10 cellular contexts compared by ENCODE assay signal in genomic region chr2:226796012-226796839, GRCh38. TPM values are rescaled to one million over a fixed set of nuclear protein-coding genes. Genes with fewer than 3 reads are reported as not detected.
DNase-seq lines count a peak whose midpoint lies in the region; TF ChIP-seq lines count a peak whose summit lies in the region.
"Had no signal": no experiment of that assay in that cellular context is flagged by ENCODE, and none has a peak within 500 bp of the region (broad histone marks: within the 10 kb centered on the region; RNA-seq: fewer than 3 reads in every experiment).

No MANE protein-coding gene starts in this region.

- CTCF ChIA-PET in A673 (lab: Charles Lee): interaction anchor here (1.0 kb wide), 1 partner anchor 581 kb away, joined by 3 read pairs; no protein-coding TSS in a partner anchor

- intact Hi-C loops in A673 (cut with micrococcal nuclease; ENCODE audit: unreplicated experiment): loop anchor here (2.0 to 5.0 kb wide), 5 partner anchors 364 to 1001 kb away; no protein-coding TSS in a partner anchor

- POLR2A ChIA-PET in A673 (lab: Charles Lee; ENCODE audit: low non-redundant PET): interaction anchor here (0.6 kb wide), 2 partner anchors 104 to 613 kb away, joined by 3 to 4 read pairs; no protein-coding TSS in a partner anchor

- peaks cover 28% of the 10 kb centered on the region for H3K36me3 ChIP-seq in A673 (ENCODE audit: insufficient read depth, low read length, poor library complexity, severe bottlenecking)
- peaks cover 30% of the 10 kb centered on the region for H3K36me3 ChIP-seq in HUES6 (ENCODE audit: control insufficient read depth, insufficient read depth, low read length)

- no peak overlapping the region for H3K9ac ChIP-seq in HUES6 (ENCODE audit: low read length)

- H3K36me3 Mint-ChIP-seq in nephron (ENCODE audit: low read depth): peaks cover 23% of the 10 kb centered on the region

- peak overlapping the region in 2 of 3 experiments; percentile 45 to 64 for H3K27ac Mint-ChIP-seq in nephron

- H3K9me3 ChIP-seq in A673 (ENCODE audit: low read depth, low read length, poor library complexity, severe bottlenecking) (no peaks in the 10 kb centered on the region), HUES6 (ENCODE audit: control insufficient read depth, insufficient read depth, low read depth, low read length) (no peaks in the 10 kb centered on the region)

- peak overlapping the region; percentile 88 for H3K27ac ChIP-seq in A673 (ENCODE audit: low read depth, low read length, poor library complexity, severe bottlenecking)
- H3K27ac ChIP-seq in HUES6 (ENCODE audit: low read depth, low read length): no peak overlapping the region
- H3K27ac ChIP-seq in epithelial cell of prostate: peak overlapping the region; percentile 96

- DNase-seq in A673 (ENCODE audit: low spot score) (peak; percentile 40), epithelial cell of prostate (ENCODE audit: low read depth, low spot score) (no peak), pons (ENCODE audit: low spot score) (no peak), SW 1271 (lab: John Stamatoyannopoulos, UW) (no peak), NCI-H1436 (lab: John Stamatoyannopoulos, UW) (no peak)
- DNase-seq in activated naive CD4-positive, alpha-beta T cell (lab: John Stamatoyannopoulos, UW): no peak
- DNase-seq: activated naive CD4-positive, alpha-beta T cell treated with anti-CD3 and anti-CD28 coated beads, Interleukin-2, amount 50 U/mL, for 16 hours; KG1 had no signal

- H3K4me1 ChIP-seq in A673 (ENCODE audit: insufficient read depth, low read length, poor library complexity, severe bottlenecking) (peaks cover 36% of the 10 kb centered on the region), HUES6 (ENCODE audit: control insufficient read depth, insufficient read depth, low read length) (peaks cover 43% of the 10 kb centered on the region)

- H3K4me1 Mint-ChIP-seq in nephron: peaks cover 53% of the 10 kb centered on the region

- TF ChIP-seq CTCF in A673 (conservative IDR thresholded peaks at IDR 0.05; ENCODE audit: low read depth, low read length) (no peak), nephron (IDR thresholded peaks at IDR 0.05; ENCODE audit: unreplicated experiment in 3 of 3) (no peak)

- H3K4me3 Mint-ChIP-seq in nephron: peak overlapping the region; percentile 76 to 92 (median 77)

- H3K27me3 Mint-ChIP-seq in nephron (ENCODE audit: low read depth): no peaks in the 10 kb centered on the region

- BruUV-seq in A673 (replicated peaks; lab: Mats Ljungman, UMichigan): no TSS peak

- no peaks in the 10 kb centered on the region for H3K9me3 Mint-ChIP-seq in nephron

- peak overlapping the region; percentile 91 for H3K4me3 ChIP-seq in A673 (ENCODE audit: low read depth, low read length, poor library complexity, severe bottlenecking)
- peak overlapping the region; percentile 79; the same call in 1 of the 2 replicates for H3K4me3 ChIP-seq in HUES6 (ENCODE audit: low read depth, low read length)

- H3K27me3 ChIP-seq in A673 (replicated peaks; ENCODE audit: insufficient read depth, low read depth, low read length, poor library complexity): no peaks in the 10 kb centered on the region
- H3K27me3 ChIP-seq in HUES6 (ENCODE audit: control insufficient read depth, insufficient read depth, low read length): no peaks in the 10 kb centered on the region; the same call in 1 of the 2 replicates

RNA-seq across cellular contexts. Expression of gene IRS1, which starts 3.4 kb away (rescaled TPM):
- 27.9 and 29.3 TPM in 2 replicates for total RNA-seq in A673 (2021)

RNA-seq across cellular contexts. Expression of gene RHBDD1, which starts 39.6 kb away (rescaled TPM):
- total RNA-seq in A673 (2021): 28.0 and 35.4 TPM in 2 replicates
